In genomic region chr7:65002972-65003585, GRCh38 we compare ENCODE assay signal across 15 cellular contexts. TPM values are rescaled to one million over a fixed set of nuclear protein-coding genes. Genes with fewer than 3 reads are reported as not detected.
DNase-seq lines count a peak whose midpoint lies in the region; ATAC-seq and TF ChIP-seq lines count a peak whose summit lies in the region.
"Had no signal": no experiment of that assay in that cellular context is flagged by ENCODE, and none has a peak within 500 bp of the region (broad histone marks: within the 10 kb centered on the region; RNA-seq: fewer than 3 reads in every experiment).

No MANE protein-coding gene starts in this region.

- no peak overlapping the region for H3K4me3 Mint-ChIP-seq in activated naive CD8-positive, alpha-beta T cell treated with anti-CD3 and anti-CD28 coated beads for 36 hours
- H3K4me3 Mint-ChIP-seq in activated naive CD8-positive, alpha-beta T cell treated with anti-CD3 and anti-CD28 coated beads, Interleukin-2, amount 50 U/mL, for 24 hours: no peak overlapping the region
- no peak overlapping the region for H3K4me3 Mint-ChIP-seq in dendritic cell treated with granulocyte-macrophage colony-stimulating factor and Interleukin-4, amounts not matched to agents 40 ng/mL and 50 ng/mL, for 4 days
- peak overlapping the region in 1 of 2 donors; percentile 44 for H3K4me3 Mint-ChIP-seq in stimulated activated naive B cell treated with anti-CD40 and anti-IgM and Interleukin-4, amounts not matched to agents 10 μg/mL and 1 μg/mL and 100 μg/mL, for 72 hours

- DNase-seq in activated naive CD8-positive, alpha-beta T cell treated with anti-CD3 and anti-CD28 coated beads for 36 hours: no peak
- DNase-seq in activated naive CD8-positive, alpha-beta T cell treated with anti-CD3 and anti-CD28 coated beads, Interleukin-2, amount 50 U/mL, for 24 hours: no peak
- no peak for DNase-seq in stomach
- DNase-seq in stimulated activated naive B cell treated with anti-CD40 and anti-IgM and Interleukin-4, amounts not matched to agents 10 μg/mL and 1 μg/mL and 100 μg/mL, for 72 hours: no peak
- DNase-seq: 8988T; CD4-positive, CD25-positive, alpha-beta regulatory T cell; H7; NCI-H1417 treated with DMSO at 0.1 percent for 48 hours; NCI-H2029 treated with DMSO at 0.1 percent for 48 hours; NCI-H510A; SIG-M5 had no signal

- H3F3A ChIP-seq in SU-DHL-6 (ENCODE audit: insufficient read depth): peaks cover 23% of the 10 kb centered on the region

- H3K36me3 Mint-ChIP-seq in activated naive CD8-positive, alpha-beta T cell treated with anti-CD3 and anti-CD28 coated beads for 36 hours: peaks cover 78% of the 10 kb centered on the region
- H3K36me3 Mint-ChIP-seq in activated naive CD8-positive, alpha-beta T cell treated with anti-CD3 and anti-CD28 coated beads, Interleukin-2, amount 50 U/mL, for 24 hours (ENCODE audit: low read depth): peaks cover 70% of the 10 kb centered on the region
- H3K36me3 Mint-ChIP-seq in dendritic cell treated with granulocyte-macrophage colony-stimulating factor and Interleukin-4, amounts not matched to agents 40 ng/mL and 50 ng/mL, for 4 days (ENCODE audit: low read depth): peaks cover 80% of the 10 kb centered on the region
- peaks cover 52 to 67% of the 10 kb centered on the region in 2 donors for H3K36me3 Mint-ChIP-seq in stimulated activated naive B cell treated with anti-CD40 and anti-IgM and Interleukin-4, amounts not matched to agents 10 μg/mL and 1 μg/mL and 100 μg/mL, for 72 hours

- H3K27me3 ChIP-seq in SU-DHL-6 (ENCODE audit: low read length): no peaks in the 10 kb centered on the region
- no peaks in the 10 kb centered on the region for H3K27me3 ChIP-seq in stomach

- intact Hi-C loops in dendritic cell treated with granulocyte-macrophage colony-stimulating factor and Interleukin-4, amounts not matched to agents 40 ng/mL and 50 ng/mL, for 4 days (cut with micrococcal nuclease): loop anchor here (10.0 kb wide), 1 partner anchor 688 kb away; the partner anchor contains the start of gene ZNF736
- intact Hi-C loops in stomach (cut with DNase I; ENCODE audit: low total_unique reads): no loop called here

- peak overlapping the region; percentile 19 for H3K27ac ChIP-seq in SU-DHL-6 (ENCODE audit: low read depth, low read length)
- peak overlapping the region in 3 of 5 donors; percentile 10 to 62 (median 33) for H3K27ac ChIP-seq in stomach

- no peaks in the 10 kb centered on the region for H3K9me2 ChIP-seq in SU-DHL-6 (replicated peaks; ENCODE audit: insufficient read depth, low read length)

- H3K9me3 ChIP-seq in SU-DHL-6 (ENCODE audit: insufficient read depth, low read length) (no peaks in the 10 kb centered on the region), stomach (peaks cover 0 to 14% (median 0%) of the 10 kb centered on the region in 4 donors)

- H3K36me3 ChIP-seq in SU-DHL-6 (ENCODE audit: low read length) (peaks cover 24% of the 10 kb centered on the region), stomach (peaks cover 0 to 18% (median 12%) of the 10 kb centered on the region in 4 donors)

- no peak overlapping the region for H3K9ac ChIP-seq in SU-DHL-6 (ENCODE audit: low read length)

- peaks cover 32% of the 10 kb centered on the region for H3K4me1 Mint-ChIP-seq in activated naive CD8-positive, alpha-beta T cell treated with anti-CD3 and anti-CD28 coated beads for 36 hours
- peaks cover 50% of the 10 kb centered on the region for H3K4me1 Mint-ChIP-seq in activated naive CD8-positive, alpha-beta T cell treated with anti-CD3 and anti-CD28 coated beads, Interleukin-2, amount 50 U/mL, for 24 hours
- peaks cover 53% of the 10 kb centered on the region for H3K4me1 Mint-ChIP-seq in dendritic cell treated with granulocyte-macrophage colony-stimulating factor and Interleukin-4, amounts not matched to agents 40 ng/mL and 50 ng/mL, for 4 days (ENCODE audit: low read depth)
- peaks cover 35 to 77% of the 10 kb centered on the region in 2 donors for H3K4me1 Mint-ChIP-seq in stimulated activated naive B cell treated with anti-CD40 and anti-IgM and Interleukin-4, amounts not matched to agents 10 μg/mL and 1 μg/mL and 100 μg/mL, for 72 hours

- WGBS in stomach, 5 donors: 84 to 100% (median 95%) methylated on average over 2 of the region's 2 CpGs

- H3K9me3 Mint-ChIP-seq in activated naive CD8-positive, alpha-beta T cell treated with anti-CD3 and anti-CD28 coated beads for 36 hours: peaks cover 47% of the 10 kb centered on the region
- H3K9me3 Mint-ChIP-seq in activated naive CD8-positive, alpha-beta T cell treated with anti-CD3 and anti-CD28 coated beads, Interleukin-2, amount 50 U/mL, for 24 hours: peaks cover 51% of the 10 kb centered on the region
- H3K9me3 Mint-ChIP-seq in dendritic cell treated with granulocyte-macrophage colony-stimulating factor and Interleukin-4, amounts not matched to agents 40 ng/mL and 50 ng/mL, for 4 days: peaks cover 52% of the 10 kb centered on the region
- H3K9me3 Mint-ChIP-seq in stimulated activated naive B cell treated with anti-CD40 and anti-IgM and Interleukin-4, amounts not matched to agents 10 μg/mL and 1 μg/mL and 100 μg/mL, for 72 hours: peaks cover 24 to 27% of the 10 kb centered on the region in 2 donors

- no peak for TF ChIP-seq EP300 in stomach (IDR thresholded peaks at IDR 0.05)

- no peak overlapping the region for H2AFZ ChIP-seq in SU-DHL-6 (ENCODE audit: low read depth, low read length, severe bottlenecking)

- no peak overlapping the region for H3K4me3 ChIP-seq in SU-DHL-6 (ENCODE audit: insufficient read depth, low read length, poor library complexity, severe bottlenecking)
- peak overlapping the region in 1 of 4 donors; percentile 18 for H3K4me3 ChIP-seq in stomach

- no peaks in the 10 kb centered on the region for H3K27me3 Mint-ChIP-seq in activated naive CD8-positive, alpha-beta T cell treated with anti-CD3 and anti-CD28 coated beads for 36 hours
- H3K27me3 Mint-ChIP-seq in activated naive CD8-positive, alpha-beta T cell treated with anti-CD3 and anti-CD28 coated beads, Interleukin-2, amount 50 U/mL, for 24 hours: no peaks in the 10 kb centered on the region
- no peaks in the 10 kb centered on the region for H3K27me3 Mint-ChIP-seq in dendritic cell treated with granulocyte-macrophage colony-stimulating factor and Interleukin-4, amounts not matched to agents 40 ng/mL and 50 ng/mL, for 4 days
- H3K27me3 Mint-ChIP-seq in stimulated activated naive B cell treated with anti-CD40 and anti-IgM and Interleukin-4, amounts not matched to agents 10 μg/mL and 1 μg/mL and 100 μg/mL, for 72 hours: no peaks in the 10 kb centered on the region
- H3K27me3 Mint-ChIP-seq: CD4-positive, CD25-positive, alpha-beta regulatory T cell had no signal

- no peak for TF ChIP-seq POLR2A in stomach (IDR thresholded peaks at IDR 0.05)

- H3K27ac Mint-ChIP-seq in activated naive CD8-positive, alpha-beta T cell treated with anti-CD3 and anti-CD28 coated beads for 36 hours: peak overlapping the region; percentile 42
- no peak overlapping the region for H3K27ac Mint-ChIP-seq in activated naive CD8-positive, alpha-beta T cell treated with anti-CD3 and anti-CD28 coated beads, Interleukin-2, amount 50 U/mL, for 24 hours
- H3K27ac Mint-ChIP-seq in dendritic cell treated with granulocyte-macrophage colony-stimulating factor and Interleukin-4, amounts not matched to agents 40 ng/mL and 50 ng/mL, for 4 days: peak overlapping the region; percentile 37
- H3K27ac Mint-ChIP-seq in stimulated activated naive B cell treated with anti-CD40 and anti-IgM and Interleukin-4, amounts not matched to agents 10 μg/mL and 1 μg/mL and 100 μg/mL, for 72 hours: no peak overlapping the region

- ATAC-seq in activated naive CD8-positive, alpha-beta T cell treated with anti-CD3 and anti-CD28 coated beads, Interleukin-2, amount 50 U/mL, for 24 hours: no peak
- ATAC-seq in HG03095 (IDR thresholded peaks at IDR 0.05; ENCODE audit: unreplicated experiment) (no peak), GM18519 (IDR thresholded peaks at IDR 0.05; ENCODE audit: low FRiP score, unreplicated experiment) (no peak)
- no peak for ATAC-seq in stimulated activated naive B cell treated with anti-CD40 and anti-IgM and Interleukin-4, amounts not matched to agents 10 μg/mL and 1 μg/mL and 100 μg/mL, for 72 hours (replicated peaks)

- no peak for TF ChIP-seq CTCF in SU-DHL-6 (IDR thresholded peaks at IDR 0.05; ENCODE audit: insufficient read depth, low read length, poor library complexity, severe bottlenecking)
- no peak for TF ChIP-seq CTCF in stomach (IDR thresholded peaks at IDR 0.05)

- no peaks in the 10 kb centered on the region for H4K20me1 ChIP-seq in SU-DHL-6 (ENCODE audit: low read depth, low read length)

- H3K79me2 ChIP-seq in SU-DHL-6 (ENCODE audit: insufficient read depth, low read length): peaks cover 79% of the 10 kb centered on the region

- H3K4me1 ChIP-seq in stomach: peaks cover 21 to 72% (median 36%) of the 10 kb centered on the region in 4 donors

- H3K4me2 ChIP-seq in SU-DHL-6 (ENCODE audit: low read depth, low read length, poor library complexity, severe bottlenecking): peak overlapping the region; percentile 89

RNA-seq across cellular contexts. Expression of gene ERV3-1, which starts 3.4 kb away (rescaled TPM):
- 1 to 10 TPM; 5.3 to 6.1 TPM for total RNA-seq in activated naive CD8-positive, alpha-beta T cell treated with anti-CD3 and anti-CD28 coated beads for 36 hours
- 10 to 100 TPM in 3 of 5 donors, 1 to 10 TPM in 2; 1.4 to 22.8 (median 12.5) TPM for total RNA-seq in stomach
- 1 to 10 TPM; 3.5 to 4.0 (median 3.7) TPM for polyA plus RNA-seq in stomach

RNA-seq across cellular contexts. Expression of gene ZNF117, which starts 12.2 kb away (rescaled TPM):
- total RNA-seq in activated naive CD8-positive, alpha-beta T cell treated with anti-CD3 and anti-CD28 coated beads for 36 hours: 1 to 10 TPM; 2.9 to 3.2 TPM
- 10 to 100 TPM in 4 of 5 donors, 1 to 10 TPM in 1; 7.8 to 47.3 (median 15.6) TPM for total RNA-seq in stomach
- 1 to 10 TPM; 1.1 to 7.5 (median 1.2) TPM for polyA plus RNA-seq in stomach

Comparison
In these comparisons a context has a peak if more than half of its experiments do, and no peak if none do; other contexts are left out.
1. H3K27ac Mint-ChIP-seq: peak in activated naive CD8-positive, alpha-beta T cell treated with anti-CD3 and anti-CD28 coated beads for 36 hours (single experiment) and dendritic cell treated with granulocyte-macrophage colony-stimulating factor and Interleukin-4, amounts not matched to agents 40 ng/mL and 50 ng/mL, for 4 days (single experiment); none in activated naive CD8-positive, alpha-beta T cell treated with anti-CD3 and anti-CD28 coated beads, Interleukin-2, amount 50 U/mL, for 24 hours (single experiment) and stimulated activated naive B cell treated with anti-CD40 and anti-IgM and Interleukin-4, amounts not matched to agents 10 μg/mL and 1 μg/mL and 100 μg/mL, for 72 hours (single experiment).